12 cellular contexts compared by ENCODE assay signal in the genomic region with DNA sequence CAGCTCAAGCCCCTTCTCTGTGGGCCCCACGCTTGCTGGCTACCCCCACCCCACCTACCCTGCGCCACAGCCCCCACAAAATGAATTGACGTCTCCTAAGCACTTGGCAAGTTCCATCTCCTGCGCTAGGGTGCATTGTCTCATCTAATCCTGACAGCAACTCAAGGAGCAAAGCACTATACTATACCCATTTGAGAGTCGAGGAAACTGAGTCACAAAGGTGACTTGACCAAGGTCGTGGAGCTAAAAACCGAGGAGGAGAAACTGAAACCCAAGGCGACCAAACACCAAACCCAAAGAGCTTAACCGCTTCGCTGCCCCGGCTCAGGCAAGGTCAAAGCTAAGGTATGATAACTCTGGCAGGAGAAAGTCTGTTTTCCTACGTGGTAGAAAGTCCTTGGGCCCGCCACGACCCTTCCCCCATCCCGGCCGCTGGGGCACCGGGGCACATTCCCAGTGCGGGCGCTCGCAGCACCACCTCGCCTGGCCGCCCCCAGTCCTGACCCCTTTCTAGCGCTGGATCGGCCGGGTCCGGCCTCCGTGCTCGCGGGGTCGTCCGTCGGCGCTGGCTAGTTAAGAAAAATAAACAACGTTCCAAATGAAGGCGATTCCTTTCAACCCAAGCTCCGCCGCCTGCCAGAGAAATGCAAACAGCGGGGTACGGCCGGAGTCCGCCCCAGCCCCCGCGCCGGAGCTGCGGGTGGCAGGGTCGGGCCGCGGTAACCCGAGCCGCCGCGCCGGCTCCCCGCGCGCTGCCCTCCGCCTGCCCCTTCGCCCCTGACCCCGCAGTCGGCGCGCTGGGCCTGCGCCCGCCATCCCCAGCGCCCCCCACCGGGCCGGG. TPM values are rescaled to one million over a fixed set of nuclear protein-coding genes. Genes with fewer than 3 reads are reported as not detected.
DNase-seq lines count a peak whose midpoint lies in the region; ATAC-seq, FAIRE-seq and TF ChIP-seq lines count a peak whose summit lies in the region.
"Had no signal": no experiment of that assay in that cellular context is flagged by ENCODE, and none has a peak within 500 bp of the region (broad histone marks: within the 10 kb centered on the region; RNA-seq: fewer than 3 reads in every experiment).

No MANE protein-coding gene starts in this region.

- no peaks in the 10 kb centered on the region for H4K20me1 ChIP-seq in SK-N-SH (ENCODE audit: insufficient read depth)
- H4K20me1 ChIP-seq in PC-3 (ENCODE audit: low read length), result no peaks in the 10 kb centered on the region
- no peaks in the 10 kb centered on the region for H4K20me1 ChIP-seq in endothelial cell of umbilical vein (replicated peaks; ENCODE audit: control insufficient read depth, extremely low read depth, insufficient read depth, low read length)

- CTCF ChIA-PET in SK-N-SH (lab: Yijun Ruan, JAX), result interaction anchor here (0.7 to 12.1 kb wide), 15 partner anchors 8 to 311 kb away, joined by 3 to 285 read pairs (median 6); no protein-coding TSS in a partner anchor
- CTCF ChIA-PET in PC-3 (lab: Charles Lee), result no interaction called here
- CTCF ChIA-PET in endothelial cell of umbilical vein (lab: Charles Lee), result interaction anchor here (1.0 to 3.3 kb wide), 3 partner anchors 216 to 311 kb away, joined by 3 to 17 read pairs (median 3); no protein-coding TSS in a partner anchor

- H3K9me1 ChIP-seq in endothelial cell of umbilical vein (replicated peaks; ENCODE audit: control insufficient read depth, extremely low read depth, insufficient read depth, low read length), result no peaks in the 10 kb centered on the region

- POLR2A ChIA-PET in SK-N-SH (lab: Yijun Ruan, JAX), result no interaction called here
- POLR2A ChIA-PET in PC-3 (lab: Charles Lee; ENCODE audit: unreplicated experiment), result no interaction called here
- POLR2A ChIA-PET in endothelial cell of umbilical vein (lab: Charles Lee), result no interaction called here

- H3K36me3 ChIP-seq in SK-N-SH (replicated peaks in 1 of 2; ENCODE audit: control insufficient read depth in 1 of 2, insufficient read depth in 2 of 2, low read length in 1 of 2), result no peaks in the 10 kb centered on the region
- H3K36me3 ChIP-seq in PC-3 (ENCODE audit: low read depth, low read length), result no peaks in the 10 kb centered on the region; the same call in 1 of the 2 replicates
- H3K36me3 ChIP-seq in endothelial cell of umbilical vein (ENCODE audit: control insufficient read depth in 2 of 2, extremely low read depth in 1 of 2, insufficient read depth in 2 of 2, low read length in 2 of 2), result no peaks in the 10 kb centered on the region

- BruUV-seq in PC-3 (replicated peaks; lab: Mats Ljungman, UMichigan), result no TSS peak
- BruUV-seq in endothelial cell of umbilical vein (replicated peaks; lab: Mats Ljungman, UMichigan), result no TSS peak

- H3K27ac ChIP-seq in SK-N-SH (ENCODE audit: low read depth in 2 of 2, low read length in 1 of 2) (no peak overlapping the region), PC-3 (ENCODE audit: low read length) (no peak overlapping the region), endothelial cell of umbilical vein (ENCODE audit: insufficient read depth, low read depth, low read length) (no peak overlapping the region)

- H2AFZ ChIP-seq in SK-N-SH (ENCODE audit: low read depth) (no peak overlapping the region), PC-3 (ENCODE audit: low read length) (no peak overlapping the region), endothelial cell of umbilical vein (ENCODE audit: low read depth, low read length) (no peak overlapping the region)

- peak; percentile 47 for DNase-seq in SK-N-SH
- no peak for DNase-seq in PC-3
- no peak for DNase-seq in endothelial cell of umbilical vein (ENCODE audit: low read depth, low spot score)
- peak; percentile 66 for DNase-seq in retina
- DNase-seq in NCI-H345 treated with DMSO at 0.1 percent for 48 hours (lab: John Stamatoyannopoulos, UW; ENCODE audit: unreplicated experiment), result no peak
- no peak for DNase-seq in pons (ENCODE audit: low spot score)
- no peak for DNase-seq in GM03348 (ENCODE audit: low spot score)
- DNase-seq: NCI-H1092 had no signal

- no peaks in the 10 kb centered on the region for H3K9me3 ChIP-seq in SK-N-SH
- no peaks in the 10 kb centered on the region for H3K9me3 ChIP-seq in PC-3 (ENCODE audit: low read length)
- H3K9me3 ChIP-seq in endothelial cell of umbilical vein (replicated peaks; ENCODE audit: control insufficient read depth, insufficient read depth, low read length), result no peaks in the 10 kb centered on the region

- H3K9ac ChIP-seq in SK-N-SH (no peak overlapping the region), PC-3 (ENCODE audit: low read length) (no peak overlapping the region), endothelial cell of umbilical vein (replicated peaks; ENCODE audit: extremely low read depth, insufficient read depth, low read length) (no peak overlapping the region)

- dilution Hi-C loops in endothelial cell of umbilical vein (cut with MboI; ENCODE audit: extremely low pct_ligation_motif_present, low sequenced_read_pairs), result no loop called here

- H3K9me2 ChIP-seq in SK-N-SH (no peaks in the 10 kb centered on the region), PC-3 (replicated peaks; ENCODE audit: low read length) (no peaks in the 10 kb centered on the region)

- TF ChIP-seq POLR2A in endothelial cell of umbilical vein (IDR thresholded peaks at IDR 0.05; ENCODE audit: low read depth, low read length), result no peak

- H3K79me2 ChIP-seq in SK-N-SH (ENCODE audit: insufficient read depth) (no peaks in the 10 kb centered on the region), PC-3 (ENCODE audit: low read length) (no peaks in the 10 kb centered on the region), endothelial cell of umbilical vein (ENCODE audit: control insufficient read depth, insufficient read depth, low read length) (no peaks in the 10 kb centered on the region)

- WGBS in SK-N-SH (ENCODE audit: low lambda C conversion rate), result 2% methylated on average over 21 of the region's 67 CpGs

- TF ChIP-seq EP300 in SK-N-SH (IDR thresholded peaks at IDR 0.05; ENCODE audit: borderline replicate concordance in 1 of 2, low read depth in 1 of 2, low read length in 1 of 2), result no peak

- intact Hi-C loops in PC-3 (cut with micrococcal nuclease) (no loop called here), endothelial cell of umbilical vein (cut with micrococcal nuclease) (no loop called here)

- H3F3A ChIP-seq in SK-N-SH (replicated peaks; ENCODE audit: insufficient read depth) (peaks cover 3% of the 10 kb centered on the region), PC-3 (ENCODE audit: low read length, unreplicated experiment) (no peaks in the 10 kb centered on the region)

- peak overlapping the region; percentile 71 for H3K4me2 ChIP-seq in SK-N-SH
- peak overlapping the region; percentile 68 for H3K4me2 ChIP-seq in PC-3 (ENCODE audit: low read length)
- no peak overlapping the region for H3K4me2 ChIP-seq in endothelial cell of umbilical vein (ENCODE audit: insufficient read depth, low read length)

- TF ChIP-seq CTCF in SK-N-SH (IDR thresholded peaks at IDR 0.05) (no peak), PC-3 (conservative IDR thresholded peaks at IDR 0.05; ENCODE audit: low read depth, low read length) (no peak), endothelial cell of umbilical vein (IDR thresholded peaks at IDR 0.05; ENCODE audit: extremely low read depth in 1 of 2, insufficient read depth in 1 of 2, low read depth in 1 of 2, low read length in 2 of 2) (no peak)

- H3K4me3 ChIP-seq in SK-N-SH (ENCODE audit: low read depth in 2 of 2, low read length in 1 of 2) (peak overlapping the region in 1 of 2 experiments; percentile 26; a peak in 1 of 4 replicates), PC-3 (ENCODE audit: low read length) (peak overlapping the region; percentile 30; the same call in 1 of the 2 replicates), endothelial cell of umbilical vein (replicated peaks in 1 of 3; ENCODE audit: insufficient read depth in 1 of 3, low read depth in 1 of 3, low read length in 3 of 3) (no peak overlapping the region)

- ATAC-seq in SK-N-SH treated with all-trans-retinoic acid at 6 μM for 48 hours (no peak), PC-3 (no peak)

- FAIRE-seq in endothelial cell of umbilical vein (lab: Jason Lieb, UNC), result no peak
- FAIRE-seq: colon had no signal

- H3K27me3 ChIP-seq in SK-N-SH (ENCODE audit: insufficient read depth) (peaks cover 84% of the 10 kb centered on the region), PC-3 (ENCODE audit: low read length) (peaks cover 57% of the 10 kb centered on the region), endothelial cell of umbilical vein (ENCODE audit: control insufficient read depth in 2 of 2, insufficient read depth in 2 of 2, low read length in 2 of 2) (peaks cover 69 to 70% of the 10 kb centered on the region in 2 experiments)

- H3K4me1 ChIP-seq in SK-N-SH (ENCODE audit: control insufficient read depth in 1 of 2, insufficient read depth in 2 of 2, low read depth in 1 of 2, low read length in 1 of 2), result peaks cover 2 to 3% of the 10 kb centered on the region in 2 experiments; a peak in 1 of 4 replicates
- H3K4me1 ChIP-seq in PC-3 (ENCODE audit: insufficient read depth, low read length), result peaks cover 5% of the 10 kb centered on the region; the same call in 1 of the 2 replicates
- peaks cover 3% of the 10 kb centered on the region for H3K4me1 ChIP-seq in endothelial cell of umbilical vein (ENCODE audit: control insufficient read depth, extremely low read depth, insufficient read depth, low read length)

- TF ChIP-seq RAD21 in SK-N-SH (IDR thresholded peaks at IDR 0.05; ENCODE audit: low read length), result no peak

TF ChIP-seq in SK-N-SH, 30 proteins besides CTCF, POLR2A, EP300 and RAD21 (continues in another document):
- no peak for TF ChIP-seq TEAD4 (IDR thresholded peaks at IDR 0.05; ENCODE audit: borderline replicate concordance, insufficient read depth)

TF ChIP-seq in SK-N-SH treated with all-trans-retinoic acid at 6 μM for 48 hours, 23 proteins besides CTCF, POLR2A, EP300 and RAD21 (continues in another document):
- TF ChIP-seq ZNF8 (CRISPR knock-in tag; IDR thresholded peaks at IDR 0.05), result no peak

TF ChIP-seq in endothelial cell of umbilical vein, 7 proteins besides CTCF, POLR2A, EP300 and RAD21:
- TF ChIP-seq EZH2 (IDR thresholded peaks at IDR 0.05; ENCODE audit: borderline replicate concordance, low read depth, low read length, severe bottlenecking), result peak; percentile 81
- no peak for TF ChIP-seq GATA2 (IDR thresholded peaks at IDR 0.05; ENCODE audit: insufficient read depth, insufficient read length, low read depth, low read length)

RNA-seq across cellular contexts. Expression of a gene that starts 37.3 kb away (rescaled TPM):
- polyA plus RNA-seq in SK-N-SH (2012; rRNA removed) (not detected in 2 replicates), endothelial cell of umbilical vein (not detected in 2 replicates)
- polyA plus RNA-seq in SK-N-SH (2012; cell fraction: cytosol; rRNA removed), result not detected in 2 replicates
- polyA plus RNA-seq in SK-N-SH (2012; cell fraction: nucleus; rRNA removed), result not detected in 2 replicates
- total RNA-seq in PC-3 (2014; rRNA removed) (not detected in 2 replicates), endothelial cell of umbilical vein (not detected in 2 replicates)
- polyA plus RNA-seq in endothelial cell of umbilical vein (2011; cell fraction: cytosol; rRNA removed), result not detected in 2 replicates
- not detected in 2 replicates for polyA plus RNA-seq in endothelial cell of umbilical vein (2011; cell fraction: nucleus; rRNA removed)
- not detected in 2 replicates for polyA plus RNA-seq in endothelial cell of umbilical vein (2012)
- polyA minus RNA-seq in endothelial cell of umbilical vein, result not detected in 2 replicates
- not detected for polyA minus RNA-seq in endothelial cell of umbilical vein (2011; cell fraction: cytosol; rRNA and poly(A)+ RNA removed)
- not detected in 2 replicates for polyA minus RNA-seq in endothelial cell of umbilical vein (2011; cell fraction: nucleus; rRNA and poly(A)+ RNA removed)
- total RNA-seq: mononuclear cell; T-helper 2 cell treated with Interferon-gamma antibody and Interleukin-4, amounts not matched to agents 100 ng/mL and 5 ng/mL, for 36 hours had no signal

Comparison
In these comparisons a context has a peak if more than half of its experiments do, and no peak if none do; other contexts are left out.
1. DNase-seq: peak in SK-N-SH (single experiment) and retina (single experiment); none in PC-3 (single experiment), endothelial cell of umbilical vein (single experiment), NCI-H345 treated with DMSO at 0.1 percent for 48 hours (single experiment), pons (single experiment) and GM03348 (single experiment).